1 cellular context compared by ENCODE assay signal in genomic region chr3:155079795-155080546, GRCh38.
TF ChIP-seq lines count a peak whose summit lies in the region.

MME (plus strand) TSS chr3:155080319; CDS start chr3:155084168, 3,849 bp downstream.

TF ChIP-seq in HEK293, 187 proteins besides CTCF, POLR2A, EP300 and RAD21 (continued from another document):
- TF ChIP-seq, protein P1, sequence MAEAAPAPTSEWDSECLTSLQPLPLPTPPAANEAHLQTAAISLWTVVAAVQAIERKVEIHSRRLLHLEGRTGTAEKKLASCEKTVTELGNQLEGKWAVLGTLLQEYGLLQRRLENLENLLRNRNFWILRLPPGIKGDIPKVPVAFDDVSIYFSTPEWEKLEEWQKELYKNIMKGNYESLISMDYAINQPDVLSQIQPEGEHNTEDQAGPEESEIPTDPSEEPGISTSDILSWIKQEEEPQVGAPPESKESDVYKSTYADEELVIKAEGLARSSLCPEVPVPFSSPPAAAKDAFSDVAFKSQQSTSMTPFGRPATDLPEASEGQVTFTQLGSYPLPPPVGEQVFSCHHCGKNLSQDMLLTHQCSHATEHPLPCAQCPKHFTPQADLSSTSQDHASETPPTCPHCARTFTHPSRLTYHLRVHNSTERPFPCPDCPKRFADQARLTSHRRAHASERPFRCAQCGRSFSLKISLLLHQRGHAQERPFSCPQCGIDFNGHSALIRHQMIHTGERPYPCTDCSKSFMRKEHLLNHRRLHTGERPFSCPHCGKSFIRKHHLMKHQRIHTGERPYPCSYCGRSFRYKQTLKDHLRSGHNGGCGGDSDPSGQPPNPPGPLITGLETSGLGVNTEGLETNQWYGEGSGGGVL (tag by site-specific recombination; IDR thresholded peaks at IDR 0.05) = peak; percentile 74
- no peak; the same call in 1 of the 2 replicates for TF ChIP-seq PBX3 (CRISPR knock-in tag; IDR thresholded peaks at IDR 0.05)
- TF ChIP-seq, protein P2, sequence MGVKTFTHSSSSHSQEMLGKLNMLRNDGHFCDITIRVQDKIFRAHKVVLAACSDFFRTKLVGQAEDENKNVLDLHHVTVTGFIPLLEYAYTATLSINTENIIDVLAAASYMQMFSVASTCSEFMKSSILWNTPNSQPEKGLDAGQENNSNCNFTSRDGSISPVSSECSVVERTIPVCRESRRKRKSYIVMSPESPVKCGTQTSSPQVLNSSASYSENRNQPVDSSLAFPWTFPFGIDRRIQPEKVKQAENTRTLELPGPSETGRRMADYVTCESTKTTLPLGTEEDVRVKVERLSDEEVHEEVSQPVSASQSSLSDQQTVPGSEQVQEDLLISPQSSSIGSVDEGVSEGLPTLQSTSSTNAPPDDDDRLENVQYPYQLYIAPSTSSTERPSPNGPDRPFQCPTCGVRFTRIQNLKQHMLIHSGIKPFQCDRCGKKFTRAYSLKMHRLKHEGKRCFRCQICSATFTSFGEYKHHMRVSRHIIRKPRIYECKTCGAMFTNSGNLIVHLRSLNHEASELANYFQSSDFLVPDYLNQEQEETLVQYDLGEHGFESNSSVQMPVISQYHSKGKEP (tag by site-specific recombination; IDR thresholded peaks at IDR 0.05) = no peak
- 0 out of 2 replicates have a peak, but pooled peaks have one; percentile 38 for TF ChIP-seq KLF9 (tag by site-specific recombination; IDR thresholded peaks at IDR 0.05; ENCODE audit: low read depth)
- TF ChIP-seq, protein P3, sequence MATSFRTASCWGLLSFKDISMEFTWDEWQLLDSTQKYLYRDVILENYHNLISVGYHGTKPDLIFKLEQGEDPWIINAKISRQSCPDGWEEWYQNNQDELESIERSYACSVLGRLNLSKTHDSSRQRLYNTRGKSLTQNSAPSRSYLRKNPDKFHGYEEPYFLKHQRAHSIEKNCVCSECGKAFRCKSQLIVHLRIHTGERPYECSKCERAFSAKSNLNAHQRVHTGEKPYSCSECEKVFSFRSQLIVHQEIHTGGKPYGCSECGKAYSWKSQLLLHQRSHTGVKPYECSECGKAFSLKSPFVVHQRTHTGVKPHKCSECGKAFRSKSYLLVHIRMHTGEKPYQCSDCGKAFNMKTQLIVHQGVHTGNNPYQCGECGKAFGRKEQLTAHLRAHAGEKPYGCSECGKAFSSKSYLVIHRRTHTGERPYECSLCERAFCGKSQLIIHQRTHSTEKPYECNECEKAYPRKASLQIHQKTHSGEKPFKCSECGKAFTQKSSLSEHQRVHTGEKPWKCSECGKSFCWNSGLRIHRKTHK (tag by site-specific recombination; IDR thresholded peaks at IDR 0.05) = no peak
- TF ChIP-seq ZNF514 (tag by site-specific recombination; IDR thresholded peaks at IDR 0.05) = no peak
- peak; percentile 75 for TF ChIP-seq PRDM1 (tag by site-specific recombination; IDR thresholded peaks at IDR 0.05)
- TF ChIP-seq, protein P4, sequence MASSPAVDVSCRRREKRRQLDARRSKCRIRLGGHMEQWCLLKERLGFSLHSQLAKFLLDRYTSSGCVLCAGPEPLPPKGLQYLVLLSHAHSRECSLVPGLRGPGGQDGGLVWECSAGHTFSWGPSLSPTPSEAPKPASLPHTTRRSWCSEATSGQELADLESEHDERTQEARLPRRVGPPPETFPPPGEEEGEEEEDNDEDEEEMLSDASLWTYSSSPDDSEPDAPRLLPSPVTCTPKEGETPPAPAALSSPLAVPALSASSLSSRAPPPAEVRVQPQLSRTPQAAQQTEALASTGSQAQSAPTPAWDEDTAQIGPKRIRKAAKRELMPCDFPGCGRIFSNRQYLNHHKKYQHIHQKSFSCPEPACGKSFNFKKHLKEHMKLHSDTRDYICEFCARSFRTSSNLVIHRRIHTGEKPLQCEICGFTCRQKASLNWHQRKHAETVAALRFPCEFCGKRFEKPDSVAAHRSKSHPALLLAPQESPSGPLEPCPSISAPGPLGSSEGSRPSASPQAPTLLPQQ (tag by site-specific recombination; IDR thresholded peaks at IDR 0.05) = peak; percentile 54; the same call in 1 of the 2 replicates
- TF ChIP-seq SP3 (tag by site-specific recombination; IDR thresholded peaks at IDR 0.05) = peak; percentile 38
- TF ChIP-seq ZFP69B (tag by site-specific recombination; IDR thresholded peaks at IDR 0.05) = peak; percentile 37; the same call in 1 of the 2 replicates
- 0 out of 2 replicates have a peak, but pooled peaks have one; percentile 14 for TF ChIP-seq ZNF629 (tag by site-specific recombination; IDR thresholded peaks at IDR 0.05)
- TF ChIP-seq, protein P5, sequence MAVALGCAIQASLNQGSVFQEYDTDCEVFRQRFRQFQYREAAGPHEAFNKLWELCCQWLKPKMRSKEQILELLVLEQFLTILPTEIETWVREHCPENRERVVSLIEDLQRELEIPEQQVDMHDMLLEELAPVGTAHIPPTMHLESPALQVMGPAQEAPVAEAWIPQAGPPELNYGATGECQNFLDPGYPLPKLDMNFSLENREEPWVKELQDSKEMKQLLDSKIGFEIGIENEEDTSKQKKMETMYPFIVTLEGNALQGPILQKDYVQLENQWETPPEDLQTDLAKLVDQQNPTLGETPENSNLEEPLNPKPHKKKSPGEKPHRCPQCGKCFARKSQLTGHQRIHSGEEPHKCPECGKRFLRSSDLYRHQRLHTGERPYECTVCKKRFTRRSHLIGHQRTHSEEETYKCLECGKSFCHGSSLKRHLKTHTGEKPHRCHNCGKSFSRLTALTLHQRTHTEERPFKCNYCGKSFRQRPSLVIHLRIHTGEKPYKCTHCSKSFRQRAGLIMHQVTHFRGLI (tag by site-specific recombination; IDR thresholded peaks at IDR 0.05) = 0 out of 2 replicates have a peak, but pooled peaks have one; percentile 22
- TF ChIP-seq ZFHX2 (tag by site-specific recombination; conservative IDR thresholded peaks at IDR 0.05) = peak; percentile 34
- no peak for TF ChIP-seq ZNF785 (tag by site-specific recombination; IDR thresholded peaks at IDR 0.05)
- TF ChIP-seq ZNF747 (tag by site-specific recombination; IDR thresholded peaks at IDR 0.05) = no peak
- TF ChIP-seq ZBTB1 (tag by site-specific recombination; IDR thresholded peaks at IDR 0.05) = no peak
- peak; percentile 74 for TF ChIP-seq ZNF76 (tag by site-specific recombination; IDR thresholded peaks at IDR 0.05; ENCODE audit: borderline replicate concordance, low read depth)
- TF ChIP-seq ZNF561 (tag by site-specific recombination; IDR thresholded peaks at IDR 0.05; ENCODE audit: borderline replicate concordance) = no peak
- peak; percentile 38; the same call in 1 of the 2 replicates for TF ChIP-seq OSR2 (tag by site-specific recombination; IDR thresholded peaks at IDR 0.05)
- TF ChIP-seq GLIS1 (tag by site-specific recombination; IDR thresholded peaks at IDR 0.05) = 0 out of 2 replicates have a peak, but pooled peaks have one; percentile 11
- TF ChIP-seq GLIS2 (tag by site-specific recombination; IDR thresholded peaks at IDR 0.05) = peak; percentile 64; the same call in 1 of the 2 replicates
- no peak for TF ChIP-seq ZNF184 (tag by site-specific recombination; IDR thresholded peaks at IDR 0.05)
- TF ChIP-seq SCRT2 (tag by site-specific recombination; IDR thresholded peaks at IDR 0.05) = 0 out of 2 replicates have a peak, but pooled peaks have one; percentile 16
- peak; percentile 30; the same call in 1 of the 2 replicates for TF ChIP-seq ZBTB6 (tag by site-specific recombination; IDR thresholded peaks at IDR 0.05)
- no peak for TF ChIP-seq ZBTB48 (tag by site-specific recombination; IDR thresholded peaks at IDR 0.05)
- TF ChIP-seq ZBTB20 (tag by site-specific recombination; IDR thresholded peaks at IDR 0.05) = peak; percentile 61; the same call in 1 of the 2 replicates
- peak; percentile 56 for TF ChIP-seq ZNF423 (tag by site-specific recombination; IDR thresholded peaks at IDR 0.05)
- TF ChIP-seq ZNF280D (tag by site-specific recombination; IDR thresholded peaks at IDR 0.05) = no peak
- TF ChIP-seq TSHZ1 (tag by site-specific recombination; IDR thresholded peaks at IDR 0.05; ENCODE audit: borderline replicate concordance) = no peak
